28 cellular contexts compared by ENCODE assay signal in the genomic region with DNA sequence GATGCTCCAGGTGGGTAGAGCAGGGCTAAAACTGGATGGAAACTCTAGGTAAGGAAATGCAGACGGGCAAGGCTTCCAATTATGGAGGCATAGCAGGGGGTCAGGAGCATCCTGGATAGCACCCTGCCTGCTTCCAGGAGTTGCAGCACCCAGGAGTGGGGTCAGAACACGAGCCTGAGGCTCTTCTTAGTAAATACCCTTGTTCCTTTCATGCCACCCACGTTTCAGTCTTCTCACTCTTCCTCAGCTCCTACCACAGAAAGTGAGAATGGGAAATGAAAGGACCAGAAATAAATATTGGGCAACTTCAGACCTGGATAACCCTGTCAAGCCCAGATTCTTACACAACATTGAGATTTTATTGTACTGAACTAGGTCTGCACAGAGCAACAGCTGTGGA. TPM values are rescaled to one million over a fixed set of nuclear protein-coding genes. Genes with fewer than 3 reads are reported as not detected.
DNase-seq lines count a peak whose midpoint lies in the region; ATAC-seq and TF ChIP-seq lines count a peak whose summit lies in the region.
"Had no signal": no experiment of that assay in that cellular context is flagged by ENCODE, and none has a peak within 500 bp of the region (broad histone marks: within the 10 kb centered on the region; RNA-seq: fewer than 3 reads in every experiment).

No MANE protein-coding gene starts in this region.

- no peak overlapping the region for H3K4me3 ChIP-seq in OCI-LY3 (ENCODE audit: low read length)
- H3K4me3 ChIP-seq: spleen, tibial artery had no signal

- H3K4me3 Mint-ChIP-seq in natural killer cell treated with Interleukin-12 subunit alpha and Interleukin-12 subunit beta and Interleukin-15 and Interleukin-18, amount 100 ng/mL, for 72 hours, result no peak overlapping the region
- H3K4me3 Mint-ChIP-seq in natural killer cell (no peak overlapping the region), Calu3 (ENCODE audit: low read depth, unreplicated experiment) (no peak overlapping the region)
- H3K4me3 Mint-ChIP-seq: activated CD8-positive, alpha-beta T cell treated with anti-CD3 and anti-CD28 coated beads for 36 hours; endodermal cell; stimulated activated naive CD8-positive, alpha-beta T cell treated with anti-CD3 and anti-CD28 coated beads, Interleukin-15, Interleukin-2, amounts not matched to agents 100 ng/mL and 50 ng/mL, for 24 hours had no signal

- CTCF ChIA-PET in Calu3 (lab: Charles Lee), result interaction anchor here (0.6 kb wide), 1 partner anchor 486 kb away, joined by 4 read pairs; no protein-coding TSS in a partner anchor

- no peaks in the 10 kb centered on the region for H4K20me1 ChIP-seq in OCI-LY3 (ENCODE audit: insufficient read depth, low read length)

- H3K27me3 Mint-ChIP-seq in natural killer cell treated with Interleukin-12 subunit alpha and Interleukin-12 subunit beta and Interleukin-15 and Interleukin-18, amount 100 ng/mL, for 72 hours, result no peaks in the 10 kb centered on the region
- H3K27me3 Mint-ChIP-seq in natural killer cell (ENCODE audit: low read depth in 2 of 2) (peaks cover 0 to 3% of the 10 kb centered on the region in 2 donors), Calu3 (ENCODE audit: unreplicated experiment) (no peaks in the 10 kb centered on the region)

- H3K27ac ChIP-seq in OCI-LY3 (ENCODE audit: low read length), result no peak overlapping the region
- H3K27ac ChIP-seq: brain microvascular endothelial cell, tibial artery had no signal

- H3K27ac Mint-ChIP-seq in natural killer cell treated with Interleukin-12 subunit alpha and Interleukin-12 subunit beta and Interleukin-15 and Interleukin-18, amount 100 ng/mL, for 72 hours, result peak overlapping the region; percentile 44 to 70
- H3K27ac Mint-ChIP-seq in natural killer cell, result no peak overlapping the region
- no peak overlapping the region for H3K27ac Mint-ChIP-seq in Calu3 (ENCODE audit: unreplicated experiment)
- H3K27ac Mint-ChIP-seq: activated CD8-positive, alpha-beta T cell treated with anti-CD3 and anti-CD28 coated beads for 36 hours; endodermal cell; stimulated activated naive CD8-positive, alpha-beta T cell treated with anti-CD3 and anti-CD28 coated beads, Interleukin-15, Interleukin-2, amounts not matched to agents 100 ng/mL and 50 ng/mL, for 24 hours had no signal

- intact Hi-C loops in natural killer cell (cut with micrococcal nuclease) (no loop called here), Calu3 (cut with micrococcal nuclease; ENCODE audit: unreplicated experiment) (no loop called here)

- peaks cover 41 to 50% of the 10 kb centered on the region in 2 donors for H3K4me1 Mint-ChIP-seq in natural killer cell treated with Interleukin-12 subunit alpha and Interleukin-12 subunit beta and Interleukin-15 and Interleukin-18, amount 100 ng/mL, for 72 hours (ENCODE audit: low read depth in 2 of 2)
- H3K4me1 Mint-ChIP-seq in natural killer cell, result peaks cover 17 to 21% of the 10 kb centered on the region in 2 donors
- H3K4me1 Mint-ChIP-seq in Calu3 (ENCODE audit: low read depth, unreplicated experiment), result peaks cover 7% of the 10 kb centered on the region
- H3K4me1 Mint-ChIP-seq: endodermal cell had no signal

- H3K79me2 ChIP-seq in OCI-LY3 (ENCODE audit: low read length), result no peaks in the 10 kb centered on the region

- no peak for DNase-seq in natural killer cell treated with Interleukin-12 subunit alpha and Interleukin-12 subunit beta and Interleukin-15 and Interleukin-18, amount 100 ng/mL, for 72 hours (ENCODE audit: low spot score)
- DNase-seq in natural killer cell (no peak), left lobe of liver (ENCODE audit: low spot score) (no peak), HuH-7.5 (ENCODE audit: low spot score) (no peak), cortex of kidney (lab: John Stamatoyannopoulos, UW) (no peak), Calu3 (no peak)
- DNase-seq: activated CD8-positive, alpha-beta T cell treated with anti-CD3 and anti-CD28 coated beads for 36 hours; activated T-cell treated with anti-CD3 and anti-CD28 coated beads, Interleukin-2, amount 50 U/mL, for 1 hour; BE2C; brain microvascular endothelial cell; EL; endodermal cell; Kasumi-1; NCI-H1417; NCI-H524; spleen; stimulated activated CD4-positive, alpha-beta T cell treated with anti-CD3 and anti-CD28 coated beads, Interleukin-4, amount 100 ng/mL, for 24 hours; SW 1271; tibial artery had no signal

- H3K4me1 ChIP-seq in OCI-LY3 (ENCODE audit: low read length), result peaks cover 19% of the 10 kb centered on the region
- H3K4me1 ChIP-seq: BE2C, tibial artery had no signal

- H3K4me2 ChIP-seq in OCI-LY3 (ENCODE audit: low read length), result peak overlapping the region; percentile 37

- peaks cover 29% of the 10 kb centered on the region; the same call in 1 of the 2 replicates for H3K9me3 ChIP-seq in OCI-LY3 (ENCODE audit: insufficient read depth, low read length)
- H3K9me3 ChIP-seq: BE2C had no signal

- TF ChIP-seq CTCF in natural killer cell (IDR thresholded peaks at IDR 0.05) (no peak), OCI-LY3 (IDR thresholded peaks at IDR 0.05; ENCODE audit: low read depth, low read length) (no peak), Calu3 (IDR thresholded peaks at IDR 0.05; ENCODE audit: unreplicated experiment) (no peak)

- BruUV-seq in Calu3 (replicated peaks; lab: Mats Ljungman, UMichigan), result no TSS peak

- no peak overlapping the region for H2AFZ ChIP-seq in OCI-LY3 (ENCODE audit: low read depth, low read length)

- H3K9ac ChIP-seq in OCI-LY3 (ENCODE audit: low read length), result no peak overlapping the region

- H3K36me3 ChIP-seq in OCI-LY3 (replicated peaks; ENCODE audit: low read depth, low read length), result no peaks in the 10 kb centered on the region
- H3K36me3 ChIP-seq: BE2C, brain microvascular endothelial cell, spleen, tibial artery had no signal

- ATAC-seq in natural killer cell treated with Interleukin-12 subunit alpha and Interleukin-12 subunit beta and Interleukin-15 and Interleukin-18, amount 100 ng/mL, for 72 hours, result peak; percentile 52 to 66
- no peak for ATAC-seq in natural killer cell
- ATAC-seq in left lobe of liver, result peak; percentile 27
- ATAC-seq in HG03565 (IDR thresholded peaks at IDR 0.05; ENCODE audit: unreplicated experiment), result no peak
- ATAC-seq: activated CD8-positive, alpha-beta T cell treated with anti-CD3 and anti-CD28 coated beads for 36 hours; HCT116 had no signal

- H3K36me3 Mint-ChIP-seq in natural killer cell treated with Interleukin-12 subunit alpha and Interleukin-12 subunit beta and Interleukin-15 and Interleukin-18, amount 100 ng/mL, for 72 hours, result peaks cover 29% of the 10 kb centered on the region
- H3K36me3 Mint-ChIP-seq in natural killer cell, result peaks cover 22% of the 10 kb centered on the region
- H3K36me3 Mint-ChIP-seq in Calu3 (ENCODE audit: insufficient read depth, unreplicated experiment), result no peaks in the 10 kb centered on the region

- peaks cover 6% of the 10 kb centered on the region for H3K9me3 Mint-ChIP-seq in natural killer cell treated with Interleukin-12 subunit alpha and Interleukin-12 subunit beta and Interleukin-15 and Interleukin-18, amount 100 ng/mL, for 72 hours
- peaks cover 0 to 7% of the 10 kb centered on the region in 2 donors for H3K9me3 Mint-ChIP-seq in natural killer cell
- peaks cover 11% of the 10 kb centered on the region for H3K9me3 Mint-ChIP-seq in Calu3 (ENCODE audit: low read depth, unreplicated experiment)

- peaks cover 26% of the 10 kb centered on the region; the same call in 1 of the 2 replicates for H3K27me3 ChIP-seq in OCI-LY3 (ENCODE audit: low read depth, low read length)
- H3K27me3 ChIP-seq: BE2C, brain microvascular endothelial cell, spleen, tibial artery had no signal

RNA-seq across cellular contexts. Expression of a gene that starts 16.4 kb away (rescaled TPM):
- total RNA-seq in natural killer cell treated with Interleukin-12 subunit alpha and Interleukin-12 subunit beta and Interleukin-15 and Interleukin-18, amount 100 ng/mL, for 72 hours, result 10 to 100 TPM; 52.2 to 92.2 TPM
- 10 to 100 TPM in 1 of 3 donors, 1 to 10 TPM in 2; 2.1 to 26.0 (median 3.8) TPM for total RNA-seq in natural killer cell
- total RNA-seq in left lobe of liver, result 2.3 TPM
- total RNA-seq in Calu3 (2022), result 0.87 and 2.2 TPM in 2 replicates
- total RNA-seq: A172, glomerular endothelial cell, kidney epithelial cell, lung microvascular endothelial cell had no signal

RNA-seq across cellular contexts. Expression of a gene that starts 50.5 kb away (rescaled TPM):
- total RNA-seq in natural killer cell treated with Interleukin-12 subunit alpha and Interleukin-12 subunit beta and Interleukin-15 and Interleukin-18, amount 100 ng/mL, for 72 hours, result 1 to 10 TPM in 1 of 2 donors, under 1 TPM in 1; 0.55 to 4.3 TPM
- 10 to 100 TPM in 1 of 3 donors, 1 to 10 TPM in 1, not detected in 1; 1.5 to 36.7 TPM for total RNA-seq in natural killer cell
- total RNA-seq in left lobe of liver, result not detected
- 0.17 TPM in 1 of 2 replicates, not detected in the other for total RNA-seq in Calu3 (2022)
- total RNA-seq: A172; activated CD8-positive, alpha-beta T cell treated with anti-CD3 and anti-CD28 coated beads for 36 hours; endodermal cell; glomerular endothelial cell; kidney epithelial cell; lung microvascular endothelial cell; myocyte had no signal

Comparison
In these comparisons a context has a peak if more than half of its experiments do, and no peak if none do; other contexts are left out.
1. ATAC-seq: peak in natural killer cell treated with Interleukin-12 subunit alpha and Interleukin-12 subunit beta and Interleukin-15 and Interleukin-18, amount 100 ng/mL, for 72 hours (2 of 2) and left lobe of liver (single experiment); none in natural killer cell (0 of 3) and HG03565 (single experiment).
2. H3K27ac Mint-ChIP-seq: peak in natural killer cell treated with Interleukin-12 subunit alpha and Interleukin-12 subunit beta and Interleukin-15 and Interleukin-18, amount 100 ng/mL, for 72 hours (2 of 2); none in natural killer cell (0 of 2) and Calu3 (single experiment).